In genomic region chr5:58800861-58801540, GRCh38 we compare ENCODE assay signal across 21 cellular contexts.
"Had no signal": no experiment of that assay in that cellular context is flagged by ENCODE, and none has a peak within 500 bp of the region (broad histone marks: within the 10 kb centered on the region; RNA-seq: fewer than 3 reads in every experiment).

No MANE protein-coding gene starts in this region.

- H3K4me1 Mint-ChIP-seq: activated naive CD8-positive, alpha-beta T cell treated with anti-CD3 and anti-CD28 coated beads, Interleukin-2, amount 10 ng/mL, durations not matched to agents 7 days and 5 days; central memory CD8-positive, alpha-beta T cell had no signal

- H3K27ac Mint-ChIP-seq: activated CD8-positive, alpha-beta T cell treated with anti-CD3 and anti-CD28 coated beads, Interleukin-2, amount 10 ng/mL, durations not matched to agents 7 days and 5 days; activated naive CD8-positive, alpha-beta T cell treated with anti-CD3 and anti-CD28 coated beads, Interleukin-2, amount 10 ng/mL, durations not matched to agents 7 days and 5 days had no signal

- ATAC-seq: activated CD8-positive, alpha-beta T cell treated with anti-CD3 and anti-CD28 coated beads, Interleukin-2, amount 10 ng/mL, durations not matched to agents 7 days and 5 days; PC-3 had no signal

- H3K27me3 ChIP-seq: adrenal gland had no signal

- H3K9me3 ChIP-seq: adrenal gland had no signal

- H3K4me3 Mint-ChIP-seq: activated CD8-positive, alpha-beta T cell treated with anti-CD3 and anti-CD28 coated beads, Interleukin-2, amount 10 ng/mL, durations not matched to agents 7 days and 5 days; activated naive CD8-positive, alpha-beta T cell treated with anti-CD3 and anti-CD28 coated beads, Interleukin-2, amount 10 ng/mL, durations not matched to agents 7 days and 5 days; central memory CD8-positive, alpha-beta T cell had no signal

- H3K36me3 ChIP-seq: adrenal gland had no signal

- H3K4me3 ChIP-seq: adrenal gland had no signal

- H3K9me3 Mint-ChIP-seq: activated naive CD8-positive, alpha-beta T cell treated with anti-CD3 and anti-CD28 coated beads, Interleukin-2, amount 10 ng/mL, durations not matched to agents 7 days and 5 days; central memory CD8-positive, alpha-beta T cell had no signal

- H3K4me1 ChIP-seq: adrenal gland had no signal

- H3K36me3 Mint-ChIP-seq: activated naive CD8-positive, alpha-beta T cell treated with anti-CD3 and anti-CD28 coated beads, Interleukin-2, amount 10 ng/mL, durations not matched to agents 7 days and 5 days had no signal

- FAIRE-seq: RCC 7860 had no signal

- H3K27ac ChIP-seq: adrenal gland had no signal

- DNase-seq: activated CD4-positive, alpha-beta T cell treated with anti-CD3 and anti-CD28 coated beads for 48 hours; activated CD4-positive, alpha-beta T cell treated with anti-CD3 and anti-CD28 coated beads, Interleukin-2, amount 50 U/mL, for 4 hours; activated CD4-positive, CD25-positive, alpha-beta regulatory T cell treated with anti-CD3 and anti-CD28 coated beads, Interleukin-2, amount 50 U/mL, for 72 hours; activated CD8-positive, alpha-beta memory T cell treated with anti-CD3 and anti-CD28 coated beads, Interleukin-2, amount 50 U/mL, for 48 hours; activated CD8-positive, alpha-beta T cell treated with anti-CD3 and anti-CD28 coated beads, Interleukin-2, amount 10 ng/mL, durations not matched to agents 7 days and 5 days; activated naive CD4-positive, alpha-beta T cell treated with anti-CD3 and anti-CD28 coated beads, Interleukin-2, amount 50 U/mL, for 16 hours; activated naive CD8-positive, alpha-beta T cell treated with anti-CD3 and anti-CD28 coated beads, Interleukin-2, amount 10 ng/mL, durations not matched to agents 7 days and 5 days; activated T-cell treated with anti-CD3 and anti-CD28 coated beads, Interleukin-2, amount 50 U/mL, for 1 hour; adrenal gland; aorta; KG1; NCI-H1048; NCI-H1694; NCI-H2029 treated with DMSO at 0.1 percent for 48 hours; NCI-H510A treated with DMSO at 0.1 percent for 48 hours; PC-3; SHP77 treated with DMSO at 0.1 percent for 48 hours; T-helper 2 cell; T1000 had no signal
